ENCODE assay signal across 24 cellular contexts in the genomic region with DNA sequence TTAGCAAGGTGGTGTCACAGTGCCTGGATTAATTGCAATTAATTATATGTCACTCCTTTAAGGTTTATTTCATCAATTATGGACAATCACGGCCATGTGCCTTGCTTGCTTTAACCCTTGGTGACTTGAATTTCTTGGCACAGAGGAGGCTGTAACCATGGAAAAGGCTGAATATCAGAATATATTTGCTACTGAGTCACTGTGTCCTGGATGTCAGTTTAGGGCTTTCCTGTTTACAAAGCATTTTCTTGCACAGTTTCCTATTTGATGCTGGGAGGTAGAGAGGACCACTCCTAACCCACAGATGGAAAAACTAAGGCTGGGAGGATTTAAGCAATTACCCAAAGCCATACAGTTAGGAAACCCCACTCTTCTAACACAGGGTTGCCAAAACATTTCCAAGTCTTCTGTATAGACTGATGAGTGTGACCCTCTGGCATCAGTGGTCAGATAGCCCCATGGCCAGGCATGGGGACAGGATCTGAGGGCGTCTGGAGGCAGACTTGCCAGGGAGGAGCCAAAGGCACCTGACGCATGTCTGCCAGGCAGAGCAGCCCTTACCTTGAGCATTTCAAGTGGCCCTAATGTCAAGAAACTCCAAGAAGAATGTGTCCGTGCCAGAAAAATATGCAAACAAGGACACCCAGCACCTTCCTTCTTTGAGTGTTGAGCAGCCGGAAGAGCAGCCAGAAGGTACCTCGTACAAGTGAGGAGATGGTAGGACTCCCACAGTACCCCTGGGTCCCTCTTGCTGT. TPM values are rescaled to one million over a fixed set of nuclear protein-coding genes. Genes with fewer than 3 reads are reported as not detected.
"Had no signal": no experiment of that assay in that cellular context is flagged by ENCODE, and none has a peak within 500 bp of the region (broad histone marks: within the 10 kb centered on the region; RNA-seq: fewer than 3 reads in every experiment).

No MANE protein-coding gene starts in this region.

- H3K27ac Mint-ChIP-seq: activated CD8-positive, alpha-beta memory T cell treated with anti-CD3 and anti-CD28 coated beads, Interleukin-2, amount 10 ng/mL, durations not matched to agents 7 days and 5 days; activated CD8-positive, alpha-beta T cell treated with anti-CD3 and anti-CD28 coated beads, Interleukin-2, amount 10 ng/mL, durations not matched to agents 7 days and 5 days; activated naive CD4-positive, alpha-beta T cell treated with anti-CD3 and anti-CD28 coated beads, Interleukin-2, amount 50 U/mL, for 72 hours; activated T-cell treated with anti-CD3 and anti-CD28 coated beads, Interleukin-2, amount 50 U/mL, for 72 hours; memory B cell; natural killer cell; stimulated activated memory B cell treated with anti-CD40 and anti-IgM and Interleukin-4, amounts not matched to agents 10 μg/mL and 1 μg/mL and 100 μg/mL, for 72 hours; WTC11 had no signal

- ATAC-seq: activated CD8-positive, alpha-beta memory T cell treated with anti-CD3 and anti-CD28 coated beads, Interleukin-2, amount 10 ng/mL, durations not matched to agents 7 days and 5 days; activated CD8-positive, alpha-beta T cell treated with anti-CD3 and anti-CD28 coated beads, Interleukin-2, amount 10 ng/mL, durations not matched to agents 7 days and 5 days; activated naive CD4-positive, alpha-beta T cell treated with anti-CD3 and anti-CD28 coated beads, Interleukin-2, amount 50 U/mL, for 72 hours; activated T-cell treated with anti-CD3 and anti-CD28 coated beads, Interleukin-2, amount 50 U/mL, for 72 hours; esophagus mucosa; left ventricle myocardium superior; natural killer cell; stimulated activated memory B cell treated with anti-CD40 and anti-IgM and Interleukin-4, amounts not matched to agents 10 μg/mL and 1 μg/mL and 100 μg/mL, for 72 hours; stimulated activated naive CD8-positive, alpha-beta T cell treated with anti-CD3 and anti-CD28 coated beads, Interleukin-15, amount 100 ng/mL, for 72 hours; WTC11 had no signal

- H3K36me3 Mint-ChIP-seq: activated CD8-positive, alpha-beta memory T cell treated with anti-CD3 and anti-CD28 coated beads, Interleukin-2, amount 10 ng/mL, durations not matched to agents 7 days and 5 days; activated naive CD4-positive, alpha-beta T cell treated with anti-CD3 and anti-CD28 coated beads, Interleukin-2, amount 50 U/mL, for 72 hours; memory B cell; natural killer cell; stimulated activated memory B cell treated with anti-CD40 and anti-IgM and Interleukin-4, amounts not matched to agents 10 μg/mL and 1 μg/mL and 100 μg/mL, for 72 hours; WTC11 had no signal

- H3K4me2 ChIP-seq: smooth muscle cell had no signal

- H3K27ac ChIP-seq: right atrium auricular region, tibial artery had no signal

- H3K4me3 Mint-ChIP-seq: activated CD8-positive, alpha-beta memory T cell treated with anti-CD3 and anti-CD28 coated beads, Interleukin-2, amount 10 ng/mL, durations not matched to agents 7 days and 5 days; activated CD8-positive, alpha-beta T cell treated with anti-CD3 and anti-CD28 coated beads, Interleukin-2, amount 10 ng/mL, durations not matched to agents 7 days and 5 days; activated T-cell treated with anti-CD3 and anti-CD28 coated beads, Interleukin-2, amount 50 U/mL, for 72 hours; central memory CD8-positive, alpha-beta T cell; memory B cell; natural killer cell; stimulated activated memory B cell treated with anti-CD40 and anti-IgM and Interleukin-4, amounts not matched to agents 10 μg/mL and 1 μg/mL and 100 μg/mL, for 72 hours; stimulated activated naive CD8-positive, alpha-beta T cell treated with anti-CD3 and anti-CD28 coated beads, Interleukin-15, amount 100 ng/mL, for 72 hours; WTC11 had no signal

- H3K4me1 ChIP-seq: tibial artery had no signal

- H3K9me3 ChIP-seq: right atrium auricular region, tibial artery had no signal

- H3K4me3 ChIP-seq: right atrium auricular region, smooth muscle cell, tibial artery had no signal

- H3K9me3 Mint-ChIP-seq: activated naive CD4-positive, alpha-beta T cell treated with anti-CD3 and anti-CD28 coated beads, Interleukin-2, amount 50 U/mL, for 72 hours; activated T-cell treated with anti-CD3 and anti-CD28 coated beads, Interleukin-2, amount 50 U/mL, for 72 hours; central memory CD8-positive, alpha-beta T cell; memory B cell; natural killer cell; stimulated activated memory B cell treated with anti-CD40 and anti-IgM and Interleukin-4, amounts not matched to agents 10 μg/mL and 1 μg/mL and 100 μg/mL, for 72 hours; stimulated activated naive CD8-positive, alpha-beta T cell treated with anti-CD3 and anti-CD28 coated beads, Interleukin-15, amount 100 ng/mL, for 72 hours; WTC11 had no signal

- DNase-seq: activated CD4-positive, alpha-beta T cell treated with anti-CD3 and anti-CD28 coated beads for 1 hour; activated CD8-positive, alpha-beta memory T cell treated with anti-CD3 and anti-CD28 coated beads, Interleukin-2, amount 10 ng/mL, durations not matched to agents 7 days and 5 days; activated CD8-positive, alpha-beta T cell treated with anti-CD3 and anti-CD28 coated beads, Interleukin-2, amount 10 ng/mL, durations not matched to agents 7 days and 5 days; activated naive CD4-positive, alpha-beta T cell; activated T-cell treated with anti-CD3 and anti-CD28 coated beads, Interleukin-2, amount 50 U/mL, for 72 hours; foreskin fibroblast; islet precursor cell; left ventricle myocardium superior; natural killer cell; stimulated activated CD4-positive, alpha-beta T cell treated with anti-CD3 and anti-CD28 coated beads, Interleukin-1b, Interleukin-23, amount 100 ng/mL, for 48 hours; stimulated activated CD4-positive, alpha-beta T cell treated with anti-CD3 and anti-CD28 coated beads, Interleukin-4, amount 100 ng/mL, for 4 hours; stimulated activated CD8-positive, alpha-beta memory T cell treated with anti-CD3 and anti-CD28 coated beads, Interleukin-4, amount 100 ng/mL, for 48 hours; stimulated activated naive CD8-positive, alpha-beta T cell treated with anti-CD3 and anti-CD28 coated beads, Interleukin-15, amount 100 ng/mL, for 72 hours; substantia nigra; T-helper 2 cell; tibial artery had no signal

- H3K4me1 Mint-ChIP-seq: activated CD8-positive, alpha-beta memory T cell treated with anti-CD3 and anti-CD28 coated beads, Interleukin-2, amount 10 ng/mL, durations not matched to agents 7 days and 5 days; central memory CD8-positive, alpha-beta T cell; natural killer cell had no signal

- H3K36me3 ChIP-seq: right atrium auricular region, tibial artery had no signal

- H3K27me3 ChIP-seq: right atrium auricular region had no signal

RNA-seq across cellular contexts. Expression of a gene that starts 34.4 kb away (rescaled TPM):
- total RNA-seq: activated CD8-positive, alpha-beta T cell treated with anti-CD3 and anti-CD28 coated beads, Interleukin-2, amount 10 ng/mL, durations not matched to agents 7 days and 5 days had no signal
